Comparison of ENCODE assay signal across 10 cellular contexts in the genomic region with DNA sequence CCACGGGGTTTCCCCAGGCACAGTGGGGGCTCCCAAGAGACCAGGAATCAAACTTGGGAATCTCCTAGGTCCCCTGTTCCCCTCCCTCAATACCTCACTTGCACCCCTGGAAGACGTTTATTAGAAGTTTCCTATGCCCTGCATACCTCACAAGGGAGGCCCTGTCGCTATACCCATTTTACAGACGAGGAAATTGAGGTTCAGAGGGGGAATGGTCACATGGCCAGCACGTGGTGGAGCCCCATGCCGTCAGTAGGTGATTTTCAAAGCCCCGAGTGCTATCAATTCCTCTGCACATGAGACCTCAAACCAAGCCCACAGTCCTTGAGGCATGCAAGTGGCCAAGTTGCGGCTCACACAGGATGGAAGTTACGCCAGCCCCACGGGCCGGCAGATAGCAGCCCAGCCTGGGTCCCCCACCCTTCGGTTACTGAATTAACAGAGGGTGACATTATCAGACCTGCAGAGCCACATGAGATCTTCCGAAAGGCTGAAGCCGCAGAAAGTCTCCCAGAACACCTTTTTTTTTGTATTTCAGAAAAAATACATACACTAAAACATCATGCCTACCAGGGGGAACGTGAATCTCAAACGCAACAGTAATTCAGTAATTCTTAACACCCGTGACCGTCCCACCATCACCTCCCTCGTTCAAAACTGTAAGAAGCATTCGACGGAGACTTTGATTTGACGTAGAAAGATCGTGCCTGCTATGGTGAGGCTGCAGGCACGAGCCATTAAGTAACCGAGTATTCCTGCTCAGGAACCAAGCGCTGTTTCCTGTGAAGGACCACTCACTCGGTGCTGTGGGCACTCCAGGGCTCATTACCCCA.
DNase-seq lines count a peak whose midpoint lies in the region; ATAC-seq and TF ChIP-seq lines count a peak whose summit lies in the region.
"Had no signal": no experiment of that assay in that cellular context is flagged by ENCODE, and none has a peak within 500 bp of the region (broad histone marks: within the 10 kb centered on the region; RNA-seq: fewer than 3 reads in every experiment).

No MANE protein-coding gene starts in this region.

- TF ChIP-seq CTCF in RWPE2 (IDR thresholded peaks at IDR 0.05; ENCODE audit: poor library complexity, severe bottlenecking) (no peak), nephron progenitor cell (IDR thresholded peaks at IDR 0.05) (no peak)

- H3K4me1 Mint-ChIP-seq in effector memory CD8-positive, alpha-beta T cell (ENCODE audit: low read depth in 2 of 2): peaks cover 7 to 14% of the 10 kb centered on the region in 2 donors
- peaks cover 65% of the 10 kb centered on the region for H3K4me1 Mint-ChIP-seq in nephron progenitor cell

- ATAC-seq in RWPE2 (ENCODE audit: low read depth): no peak
- peak; percentile 83 for ATAC-seq in effector memory CD8-positive, alpha-beta T cell (replicated peaks)
- ATAC-seq in left colon: no peak

- H3K4me1 ChIP-seq in RWPE2 (ENCODE audit: insufficient read depth, poor library complexity, severe bottlenecking): peaks cover 18% of the 10 kb centered on the region
- no peaks in the 10 kb centered on the region for H3K4me1 ChIP-seq in thymus (ENCODE audit: control insufficient read depth, insufficient read depth, low read length)

- WGBS in thymus: 97% methylated on average over 27 of the region's 27 CpGs

- H3K27me3 ChIP-seq in RWPE2 (ENCODE audit: insufficient read depth, poor library complexity, severe bottlenecking) (no peaks in the 10 kb centered on the region), thymus (ENCODE audit: control insufficient read depth, insufficient read depth) (no peaks in the 10 kb centered on the region)

- peak overlapping the region; percentile 96 for H3K27ac ChIP-seq in RWPE2 (ENCODE audit: poor library complexity, severe bottlenecking)
- H3K27ac ChIP-seq in thymus (ENCODE audit: low read depth): peak overlapping the region; percentile 46

- H3K27me3 Mint-ChIP-seq in effector memory CD8-positive, alpha-beta T cell: no peaks in the 10 kb centered on the region
- H3K27me3 Mint-ChIP-seq in nephron progenitor cell (ENCODE audit: low read depth, poor library complexity): peaks cover 8% of the 10 kb centered on the region

- no peaks in the 10 kb centered on the region for H3K9me3 ChIP-seq in RWPE2 (ENCODE audit: severe bottlenecking)
- no peaks in the 10 kb centered on the region for H3K9me3 ChIP-seq in thymus (ENCODE audit: control insufficient read depth)

- no peaks in the 10 kb centered on the region for H3K9me3 Mint-ChIP-seq in effector memory CD8-positive, alpha-beta T cell
- H3K9me3 Mint-ChIP-seq in nephron progenitor cell: no peaks in the 10 kb centered on the region

- peak overlapping the region; percentile 3 for H3K4me3 ChIP-seq in RWPE2 (ENCODE audit: severe bottlenecking)
- H3K4me3 ChIP-seq in thymus (ENCODE audit: low read length): no peak overlapping the region

- peaks cover 57% of the 10 kb centered on the region for H3K36me3 Mint-ChIP-seq in effector memory CD8-positive, alpha-beta T cell (ENCODE audit: insufficient read depth)
- H3K36me3 Mint-ChIP-seq in nephron progenitor cell (ENCODE audit: low read depth): peaks cover 37% of the 10 kb centered on the region

- peak overlapping the region; percentile 28 to 77 for H3K27ac Mint-ChIP-seq in effector memory CD8-positive, alpha-beta T cell
- H3K27ac Mint-ChIP-seq in nephron progenitor cell: peak overlapping the region; percentile 59

- H3K4me3 Mint-ChIP-seq in effector memory CD8-positive, alpha-beta T cell: no peak overlapping the region
- no peak overlapping the region for H3K4me3 Mint-ChIP-seq in nephron progenitor cell

- DNase-seq in RWPE2 (ENCODE audit: low spot score): no peak
- DNase-seq in effector memory CD8-positive, alpha-beta T cell: peak; percentile 9 to 25 (median 25)
- no peak for DNase-seq in nephron progenitor cell
- DNase-seq in RKO (ENCODE audit: low spot score): no peak
- DNase-seq in left colon: no peak
- no peak for DNase-seq in LoVo (ENCODE audit: low spot score)
- DNase-seq: activated CD4-positive, alpha-beta T cell treated with anti-CD3 and anti-CD28 coated beads for 4 hours; GDM1; MV-4-11 had no signal

- H3K36me3 ChIP-seq in RWPE2 (ENCODE audit: low read depth) (peaks cover 63% of the 10 kb centered on the region), thymus (ENCODE audit: control insufficient read depth, insufficient read depth) (peaks cover 90% of the 10 kb centered on the region)

- intact Hi-C loops in left colon (cut with DNase I, micrococcal nuclease): no loop called here

Comparison
In these comparisons a context has a peak if more than half of its experiments do, and no peak if none do; other contexts are left out.
1. DNase-seq: peak in effector memory CD8-positive, alpha-beta T cell (3 of 3); none in RWPE2 (single experiment), nephron progenitor cell (single experiment), RKO (single experiment), left colon (0 of 2) and LoVo (single experiment).